23 cellular contexts compared by ENCODE assay signal in genomic region chr19:41500443-41500842, GRCh38. TPM values are rescaled to one million over a fixed set of nuclear protein-coding genes. Genes with fewer than 3 reads are reported as not detected.
A peak's percentile ranks its signal among the peaks of the same experiment; 100 is the strongest.
DNase-seq lines count a peak whose midpoint lies in the region; ATAC-seq, FAIRE-seq and TF ChIP-seq lines count a peak whose summit lies in the region.
"Had no signal": no experiment of that assay in that cellular context is flagged by ENCODE, and none has a peak within 500 bp of the region (broad histone marks: within the 10 kb centered on the region; RNA-seq: fewer than 3 reads in every experiment).

No MANE protein-coding gene starts in this region.

- no peaks in the 10 kb centered on the region for H3K9me3 Mint-ChIP-seq in immature natural killer cell
- H3K9me3 Mint-ChIP-seq: activated CD4-positive, alpha-beta T cell treated with anti-CD3 and anti-CD28 coated beads, Interleukin-2, amount 10 ng/mL, durations not matched to agents 7 days and 5 days; memory B cell; natural killer cell; T-cell had no signal

- no peak for FAIRE-seq in endothelial cell of umbilical vein (lab: Jason Lieb, UNC)

- no peaks in the 10 kb centered on the region for H3K79me2 ChIP-seq in endothelial cell of umbilical vein (ENCODE audit: control insufficient read depth, insufficient read depth, low read length)

- H3K27ac ChIP-seq in adipose tissue (ENCODE audit: low read depth, low read length): peak overlapping the region; percentile 48
- peak overlapping the region; percentile 93 for H3K27ac ChIP-seq in endothelial cell of umbilical vein (ENCODE audit: insufficient read depth, low read depth, low read length)
- H3K27ac ChIP-seq in lung (ENCODE audit: low read depth in 1 of 2, low read length in 1 of 2): peak overlapping the region; percentile 71 to 82
- peak overlapping the region in 1 of 2 donors; percentile 31 for H3K27ac ChIP-seq in tibial artery
- H3K27ac ChIP-seq: foreskin keratinocyte had no signal

- H3K27me3 ChIP-seq in endothelial cell of umbilical vein (ENCODE audit: control insufficient read depth in 2 of 2, insufficient read depth in 2 of 2, low read length in 2 of 2): peaks cover 5 to 7% of the 10 kb centered on the region in 2 experiments
- H3K27me3 ChIP-seq in lung (ENCODE audit: control insufficient read depth, insufficient read depth): no peaks in the 10 kb centered on the region
- H3K27me3 ChIP-seq in tibial artery: peaks cover 0 to 16% of the 10 kb centered on the region in 2 donors

- 70 to 73% (median 70%) methylated on average over 9 of the region's 9 CpGs for WGBS in adipose tissue, 3 donors
- 67 to 70% methylated on average over 9 of the region's 9 CpGs for WGBS in lung, 2 donors

- H3K9me3 ChIP-seq in endothelial cell of umbilical vein (replicated peaks; ENCODE audit: control insufficient read depth, insufficient read depth, low read length) (no peaks in the 10 kb centered on the region), lung (ENCODE audit: control insufficient read depth in 2 of 2, insufficient read depth in 1 of 2, low read length in 1 of 2) (no peaks in the 10 kb centered on the region), tibial artery (no peaks in the 10 kb centered on the region)
- H3K9me3 ChIP-seq: HAP-1 had no signal

- peak overlapping the region; percentile 85 for H2AFZ ChIP-seq in endothelial cell of umbilical vein (ENCODE audit: low read depth, low read length)

- H3K4me3 ChIP-seq in endothelial cell of umbilical vein (replicated peaks in 1 of 3; ENCODE audit: insufficient read depth in 1 of 3, low read depth in 1 of 3, low read length in 3 of 3) (peak overlapping the region; percentile 5 to 71 (median 35)), lung (peak overlapping the region; percentile 55), tibial artery (peak overlapping the region; percentile 28)
- H3K4me3 ChIP-seq: HAP-1 had no signal

- POLR2A ChIA-PET in endothelial cell of umbilical vein (lab: Charles Lee): interaction anchor here (0.9 kb wide), 1 partner anchor 61 kb away, joined by 3 read pairs; the partner anchor contains the start of gene DMAC2

- H3K9ac ChIP-seq in endothelial cell of umbilical vein (replicated peaks; ENCODE audit: extremely low read depth, insufficient read depth, low read length): peak overlapping the region; percentile 77

- no peak overlapping the region for H3K27ac Mint-ChIP-seq in immature natural killer cell
- H3K27ac Mint-ChIP-seq: activated CD4-positive, alpha-beta T cell treated with anti-CD3 and anti-CD28 coated beads, Interleukin-2, amount 10 ng/mL, durations not matched to agents 7 days and 5 days; memory B cell; natural killer cell; T-cell had no signal

- H3K36me3 ChIP-seq in endothelial cell of umbilical vein (ENCODE audit: control insufficient read depth in 2 of 2, extremely low read depth in 1 of 2, insufficient read depth in 2 of 2, low read length in 2 of 2) (no peaks in the 10 kb centered on the region), lung (ENCODE audit: control insufficient read depth in 2 of 2, insufficient read depth in 2 of 2, low read length in 2 of 2) (no peaks in the 10 kb centered on the region), tibial artery (no peaks in the 10 kb centered on the region)
- H3K36me3 ChIP-seq: HAP-1 had no signal

- peaks cover 8 to 21% (median 9%) of the 10 kb centered on the region in 3 donors for H3K27me3 Mint-ChIP-seq in immature natural killer cell (ENCODE audit: low read depth in 3 of 3)

- DNase-seq in endothelial cell of umbilical vein (ENCODE audit: low read depth, low spot score): peak; percentile 71
- DNase-seq in lung (ENCODE audit: low spot score): no peak
- DNase-seq in tibial artery: no peak
- no peak for DNase-seq in immature natural killer cell
- no peak for DNase-seq in CD1c-positive myeloid dendritic cell (ENCODE audit: extremely low spot score)
- DNase-seq in effector CD8-positive, alpha-beta T cell (lab: John Stamatoyannopoulos, UW): no peak
- DNase-seq: activated CD4-positive, alpha-beta T cell treated with anti-CD3 and anti-CD28 coated beads, Interleukin-2, amount 10 ng/mL, durations not matched to agents 7 days and 5 days; activated CD8-positive, alpha-beta memory T cell treated with anti-CD3 and anti-CD28 coated beads, Interleukin-2, amount 50 U/mL, for 4 hours; activated effector memory CD4-positive, alpha-beta T cell treated with anti-CD3 and anti-CD28 coated beads, Interleukin-2, amount 50 U/mL, for 16 hours; AML-193; cerebellar nuclear complex; foreskin keratinocyte; KBM-7; natural killer cell; NCI-H1048; NCI-H2081; NCI-H510A treated with DMSO at 0.1 percent for 48 hours; stimulated activated CD4-positive, alpha-beta T cell treated with anti-CD3 and anti-CD28 coated beads, Interleukin-12 subunit alpha, Interleukin-12 subunit beta, amount 100 ng/mL, for 4 hours; T-cell had no signal

- no peaks in the 10 kb centered on the region for H3K36me3 Mint-ChIP-seq in immature natural killer cell
- H3K36me3 Mint-ChIP-seq: natural killer cell, T-cell had no signal

- H3K4me1 ChIP-seq in endothelial cell of umbilical vein (ENCODE audit: control insufficient read depth, extremely low read depth, insufficient read depth, low read length) (peaks cover 18% of the 10 kb centered on the region), lung (ENCODE audit: control insufficient read depth in 2 of 2, insufficient read depth in 2 of 2, low read length in 2 of 2) (peaks cover 0 to 3% of the 10 kb centered on the region in 2 donors), tibial artery (no peaks in the 10 kb centered on the region)
- H3K4me1 ChIP-seq: foreskin keratinocyte, HAP-1 had no signal

- no peaks in the 10 kb centered on the region for H4K20me1 ChIP-seq in endothelial cell of umbilical vein (replicated peaks; ENCODE audit: control insufficient read depth, extremely low read depth, insufficient read depth, low read length)

- no peaks in the 10 kb centered on the region for H3K9me1 ChIP-seq in endothelial cell of umbilical vein (replicated peaks; ENCODE audit: control insufficient read depth, extremely low read depth, insufficient read depth, low read length)

- no TSS peak for BruUV-seq in endothelial cell of umbilical vein (replicated peaks; lab: Mats Ljungman, UMichigan)

- TF ChIP-seq POLR2A in endothelial cell of umbilical vein (IDR thresholded peaks at IDR 0.05; ENCODE audit: low read depth, low read length): no peak

- H3K4me3 Mint-ChIP-seq in immature natural killer cell: no peak overlapping the region
- H3K4me3 Mint-ChIP-seq: activated CD4-positive, alpha-beta T cell treated with anti-CD3 and anti-CD28 coated beads, Interleukin-2, amount 10 ng/mL, durations not matched to agents 7 days and 5 days; memory B cell; natural killer cell; T-cell had no signal

- peak overlapping the region; percentile 91 for H3K4me2 ChIP-seq in endothelial cell of umbilical vein (ENCODE audit: insufficient read depth, low read length)

- CTCF ChIA-PET in endothelial cell of umbilical vein (lab: Charles Lee): no interaction called here

- dilution Hi-C loops in endothelial cell of umbilical vein (cut with MboI; ENCODE audit: extremely low pct_ligation_motif_present, low sequenced_read_pairs): no loop called here

- ATAC-seq in lung (ENCODE audit: insufficient read depth, low FRiP score): no peak
- ATAC-seq: foreskin keratinocyte, natural killer cell, T-cell had no signal

- intact Hi-C loops in endothelial cell of umbilical vein (cut with micrococcal nuclease): no loop called here
- intact Hi-C loops in tibial artery (cut with DNase I; ENCODE audit: low total_unique reads): no loop called here

- H3K4me1 Mint-ChIP-seq in immature natural killer cell: no peaks in the 10 kb centered on the region
- H3K4me1 Mint-ChIP-seq: natural killer cell had no signal

- TF ChIP-seq CTCF in endothelial cell of umbilical vein (IDR thresholded peaks at IDR 0.05; ENCODE audit: extremely low read depth in 1 of 2, insufficient read depth in 1 of 2, low read depth in 1 of 2, low read length in 2 of 2) (no peak), lung (IDR thresholded peaks at IDR 0.05; ENCODE audit: control extremely low read depth, extremely low read depth) (no peak), tibial artery (IDR thresholded peaks at IDR 0.05) (no peak)

TF ChIP-seq in endothelial cell of umbilical vein, 7 proteins besides CTCF, POLR2A, EP300 and RAD21:
- no peak for TF ChIP-seq POLR2AphosphoS5 (IDR thresholded peaks at IDR 0.05; ENCODE audit: insufficient read depth, low read depth, low read length)
- no peak for TF ChIP-seq MAX (IDR thresholded peaks at IDR 0.05; ENCODE audit: insufficient read depth, insufficient read length)
- TF ChIP-seq GATA2 (IDR thresholded peaks at IDR 0.05; ENCODE audit: insufficient read depth, insufficient read length, low read depth, low read length): no peak
- no peak for TF ChIP-seq EZH2 (IDR thresholded peaks at IDR 0.05; ENCODE audit: borderline replicate concordance, low read depth, low read length, severe bottlenecking)
- no peak for TF ChIP-seq MYC (IDR thresholded peaks at IDR 0.05; ENCODE audit: low read depth, low read length)
- TF ChIP-seq FOS (IDR thresholded peaks at IDR 0.05; ENCODE audit: borderline replicate concordance, insufficient read depth, low read length): peak; percentile 17
- no peak for TF ChIP-seq JUN (IDR thresholded peaks at IDR 0.05; ENCODE audit: borderline replicate concordance, insufficient read depth, insufficient read length, low read depth)

RNA-seq across cellular contexts. Expression of gene ERICH4, which starts 57.5 kb away (rescaled TPM):
- polyA plus RNA-seq in adipose tissue: not detected
- total RNA-seq in endothelial cell of umbilical vein: not detected in 2 replicates
- not detected in 2 replicates for polyA plus RNA-seq in endothelial cell of umbilical vein
- not detected in 2 replicates for polyA plus RNA-seq in endothelial cell of umbilical vein (2011; cell fraction: cytosol; rRNA removed)
- polyA plus RNA-seq in endothelial cell of umbilical vein (2011; cell fraction: nucleus; rRNA removed): not detected in 2 replicates
- not detected in 2 replicates for polyA plus RNA-seq in endothelial cell of umbilical vein (2012)
- not detected in 2 replicates for polyA minus RNA-seq in endothelial cell of umbilical vein
- polyA minus RNA-seq in endothelial cell of umbilical vein (2011; cell fraction: cytosol; rRNA and poly(A)+ RNA removed): not detected
- polyA minus RNA-seq in endothelial cell of umbilical vein (2011; cell fraction: nucleus; rRNA and poly(A)+ RNA removed): not detected in 2 replicates
- not detected for total RNA-seq in lung
- under 1 TPM in 1 of 2 donors, not detected in 1; 0.16 TPM for polyA plus RNA-seq in lung
- not detected for polyA plus RNA-seq in immature natural killer cell
- total RNA-seq: activated CD4-positive, alpha-beta T cell treated with anti-CD3 and anti-CD28 coated beads, Interleukin-2, amount 10 ng/mL, durations not matched to agents 7 days and 5 days; foreskin keratinocyte; natural killer cell; ureter had no signal
- polyA plus RNA-seq: foreskin keratinocyte had no signal
